In genomic region chrX:153494541-153495361, GRCh38 we compare ENCODE assay signal across 1 cellular context.
TF ChIP-seq lines count a peak whose summit lies in the region.

Gene BGN (plus strand): TSS chrX:153494980. CDS start chrX:153504632, 9,652 bp downstream.

TF ChIP-seq in HepG2, 621 proteins besides CTCF, POLR2A, EP300 and RAD21 (continued from another document and continues in another):
- TF ChIP-seq ZNF800 (CRISPR knock-in tag; IDR thresholded peaks at IDR 0.05) (no peak), ZNF687 (CRISPR knock-in tag; IDR thresholded peaks at IDR 0.05) (peak; percentile 21; the same call in 1 of the 2 replicates), GLMP (CRISPR knock-in tag; IDR thresholded peaks at IDR 0.05; ENCODE audit: borderline replicate concordance) (no peak), MAF1 (CRISPR knock-in tag; IDR thresholded peaks at IDR 0.05; ENCODE audit: borderline replicate concordance) (no peak), ZSCAN25 (CRISPR knock-in tag; IDR thresholded peaks at IDR 0.05) (peak; percentile 79; the same call in 1 of the 2 replicates), XRCC5 (optimal IDR thresholded peaks at IDR 0.05; ENCODE audit: low read length) (peak; percentile 19), ZNF563 (CRISPR knock-in tag; IDR thresholded peaks at IDR 0.05) (no peak), SMC3 (IDR thresholded peaks at IDR 0.05; ENCODE audit: low read length) (peak; percentile 13; the same call in 1 of the 2 replicates), ZKSCAN1 (IDR thresholded peaks at IDR 0.05; ENCODE audit: low read length) (no peak), ZNF639 (CRISPR knock-in tag; conservative IDR thresholded peaks at IDR 0.05) (no peak), IRX3 (CRISPR knock-in tag; IDR thresholded peaks at IDR 0.05; ENCODE audit: borderline replicate concordance, low read depth) (no peak), SRSF4 (IDR thresholded peaks at IDR 0.05; ENCODE audit: low read depth, low read length, poor library complexity, severe bottlenecking) (no peak), HNRNPK (IDR thresholded peaks at IDR 0.05; ENCODE audit: low read depth, low read length, poor library complexity, severe bottlenecking) (peak; percentile 11), ZNF230 (CRISPR knock-in tag; IDR thresholded peaks at IDR 0.05) (no peak), ZMYM2 (CRISPR knock-in tag; IDR thresholded peaks at IDR 0.05) (no peak), U2AF1 (optimal IDR thresholded peaks at IDR 0.05; ENCODE audit: low read depth, low read length) (no peak), ATF7-NPFF (CRISPR knock-in tag; IDR thresholded peaks at IDR 0.05; ENCODE audit: low read depth) (no peak), DMTF1 (CRISPR knock-in tag; IDR thresholded peaks at IDR 0.05) (no peak), E2F2 (CRISPR knock-in tag; IDR thresholded peaks at IDR 0.05; ENCODE audit: borderline replicate concordance) (no peak), SIN3A (IDR thresholded peaks at IDR 0.05; ENCODE audit: borderline replicate concordance, low read depth, low read length) (no peak), RERE (CRISPR knock-in tag; IDR thresholded peaks at IDR 0.05; ENCODE audit: low read depth) (no peak), AFF4 (CRISPR knock-in tag; IDR thresholded peaks at IDR 0.05) (no peak), GPBP1L1 (CRISPR knock-in tag; IDR thresholded peaks at IDR 0.05) (no peak), TBX2 (CRISPR knock-in tag; IDR thresholded peaks at IDR 0.05; ENCODE audit: borderline replicate concordance) (no peak), WIZ (CRISPR knock-in tag; IDR thresholded peaks at IDR 0.05) (no peak), MED1 (CRISPR knock-in tag; IDR thresholded peaks at IDR 0.05) (no peak), CENPX (CRISPR knock-in tag; IDR thresholded peaks at IDR 0.05) (no peak)
- TF ChIP-seq, protein P1, sequence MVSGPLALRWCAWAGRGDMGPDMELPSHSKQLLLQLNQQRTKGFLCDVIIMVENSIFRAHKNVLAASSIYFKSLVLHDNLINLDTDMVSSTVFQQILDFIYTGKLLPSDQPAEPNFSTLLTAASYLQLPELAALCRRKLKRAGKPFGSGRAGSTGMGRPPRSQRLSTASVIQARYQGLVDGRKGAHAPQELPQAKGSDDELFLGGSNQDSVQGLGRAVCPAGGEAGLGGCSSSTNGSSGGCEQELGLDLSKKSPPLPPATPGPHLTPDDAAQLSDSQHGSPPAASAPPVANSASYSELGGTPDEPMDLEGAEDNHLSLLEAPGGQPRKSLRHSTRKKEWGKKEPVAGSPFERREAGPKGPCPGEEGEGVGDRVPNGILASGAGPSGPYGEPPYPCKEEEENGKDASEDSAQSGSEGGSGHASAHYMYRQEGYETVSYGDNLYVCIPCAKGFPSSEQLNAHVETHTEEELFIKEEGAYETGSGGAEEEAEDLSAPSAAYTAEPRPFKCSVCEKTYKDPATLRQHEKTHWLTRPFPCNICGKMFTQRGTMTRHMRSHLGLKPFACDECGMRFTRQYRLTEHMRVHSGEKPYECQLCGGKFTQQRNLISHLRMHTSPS (CRISPR knock-in tag; IDR thresholded peaks at IDR 0.05; ENCODE audit: low read depth), result no peak
